ENCODE assay signal across 8 cellular contexts in genomic region chr11:109697140-109697843, GRCh38.
DNase-seq lines count a peak whose midpoint lies in the region; ATAC-seq and TF ChIP-seq lines count a peak whose summit lies in the region.

No MANE protein-coding gene starts in this region.

- H3K23ac ChIP-seq in neuronal stem cell (ENCODE audit: low read depth, low read length, poor library complexity) = no peak overlapping the region

- no peaks in the 10 kb centered on the region for H3K9me3 ChIP-seq in OCI-LY3 (ENCODE audit: insufficient read depth, low read length)
- peaks cover 10 to 11% of the 10 kb centered on the region in 2 donors for H3K9me3 ChIP-seq in neuronal stem cell (replicated peaks in 1 of 2; ENCODE audit: control insufficient read depth in 2 of 2, insufficient read depth in 1 of 2, low read depth in 1 of 2, low read length in 2 of 2)

- H3K36me3 ChIP-seq in OCI-LY3 (replicated peaks; ENCODE audit: low read depth, low read length) = no peaks in the 10 kb centered on the region
- no peaks in the 10 kb centered on the region for H3K36me3 ChIP-seq in neuronal stem cell (replicated peaks in 1 of 2; ENCODE audit: control insufficient read depth in 2 of 2, insufficient read depth in 2 of 2, low read length in 2 of 2)

- ATAC-seq in GM21515 (IDR thresholded peaks at IDR 0.05; ENCODE audit: unreplicated experiment) = peak; percentile 96

- no peak overlapping the region for H2BK5ac ChIP-seq in neuronal stem cell (ENCODE audit: low read length)

- H3K9ac ChIP-seq in OCI-LY3 (ENCODE audit: low read length) (no peak overlapping the region), neuronal stem cell (ENCODE audit: low read depth, low read length, poor library complexity) (no peak overlapping the region)

- H3K27ac ChIP-seq in OCI-LY3 (ENCODE audit: low read length) (no peak overlapping the region), epithelial cell of prostate (peak overlapping the region; percentile 98), neuronal stem cell (replicated peaks; ENCODE audit: low read length) (no peak overlapping the region)

- H3K18ac ChIP-seq in neuronal stem cell (ENCODE audit: low read length) = no peak overlapping the region

- H3K4ac ChIP-seq in neuronal stem cell (ENCODE audit: low read length) = no peak overlapping the region

- H2BK15ac ChIP-seq in neuronal stem cell (ENCODE audit: low read length) = no peak overlapping the region

- WGBS in neuronal stem cell (ENCODE audit: extremely low coverage in 2 of 2, insufficient read length in 2 of 2, insufficient replicate concordance in 1 of 2), 2 donors = no CpG with 5 or more reads among the region's 4 CpGs

- peak; percentile 71 for TF ChIP-seq CTCF in OCI-LY3 (IDR thresholded peaks at IDR 0.05; ENCODE audit: low read depth, low read length)

- no peak overlapping the region for H2BK12ac ChIP-seq in neuronal stem cell (ENCODE audit: low read length)

- H2AFZ ChIP-seq in OCI-LY3 (ENCODE audit: low read depth, low read length) (no peak overlapping the region), neuronal stem cell (ENCODE audit: low read length) (no peak overlapping the region)

- peak; percentile 17 for DNase-seq in GM04503 (ENCODE audit: low read depth)
- peak; percentile 23 for DNase-seq in HS-5 (ENCODE audit: low read depth)
- no peak for DNase-seq in epithelial cell of prostate (ENCODE audit: low read depth, low spot score)
- peak; percentile 18 for DNase-seq in neuronal stem cell (ENCODE audit: low spot score)
- DNase-seq in central memory CD4-positive, alpha-beta T cell = no peak
- DNase-seq in effector CD8-positive, alpha-beta T cell (lab: John Stamatoyannopoulos, UW) = no peak

- H3K79me1 ChIP-seq in neuronal stem cell (ENCODE audit: low read depth, low read length) = no peaks in the 10 kb centered on the region

- no peak overlapping the region for H4K91ac ChIP-seq in neuronal stem cell (ENCODE audit: low read depth, low read length, poor library complexity)

- no peaks in the 10 kb centered on the region for H4K20me1 ChIP-seq in OCI-LY3 (ENCODE audit: insufficient read depth, low read length)

- no peak overlapping the region for H2AK5ac ChIP-seq in neuronal stem cell (ENCODE audit: low read depth, low read length)

- no peaks in the 10 kb centered on the region for H3K79me2 ChIP-seq in OCI-LY3 (ENCODE audit: low read length)

- H3K4me2 ChIP-seq in OCI-LY3 (ENCODE audit: low read length) = no peak overlapping the region
- H3K4me2 ChIP-seq in neuronal stem cell (ENCODE audit: insufficient read depth, low read length, poor library complexity, severe bottlenecking) = no peak overlapping the region

- no peak overlapping the region for H3K14ac ChIP-seq in neuronal stem cell (ENCODE audit: low read length)

- H3K27me3 ChIP-seq in OCI-LY3 (ENCODE audit: low read depth, low read length) = no peaks in the 10 kb centered on the region
- H3K27me3 ChIP-seq in neuronal stem cell (ENCODE audit: control insufficient read depth in 3 of 3, insufficient read depth in 3 of 3, low read depth in 1 of 3, low read length in 3 of 3) = no peaks in the 10 kb centered on the region

- H3K4me1 ChIP-seq in OCI-LY3 (ENCODE audit: low read length) (no peaks in the 10 kb centered on the region), neuronal stem cell (ENCODE audit: control insufficient read depth in 2 of 2, insufficient read depth in 1 of 2, low read depth in 1 of 2, low read length in 2 of 2) (no peaks in the 10 kb centered on the region)

- no peak overlapping the region for H2BK120ac ChIP-seq in neuronal stem cell (ENCODE audit: low read depth, low read length)

- no peak overlapping the region for H3K4me3 ChIP-seq in OCI-LY3 (ENCODE audit: low read length)
- no peak overlapping the region for H3K4me3 ChIP-seq in neuronal stem cell (ENCODE audit: low read length in 2 of 2)

- H4K8ac ChIP-seq in neuronal stem cell (ENCODE audit: low read depth, low read length) = no peak overlapping the region

Comparison
In these comparisons a context has a peak if more than half of its experiments do, and no peak if none do; other contexts are left out.
1. DNase-seq: peak in GM04503 (single experiment), HS-5 (single experiment) and neuronal stem cell (single experiment); none in epithelial cell of prostate (single experiment), central memory CD4-positive, alpha-beta T cell (single experiment) and effector CD8-positive, alpha-beta T cell (single experiment).